Comparison of ENCODE assay signal across 20 cellular contexts in the genomic region with DNA sequence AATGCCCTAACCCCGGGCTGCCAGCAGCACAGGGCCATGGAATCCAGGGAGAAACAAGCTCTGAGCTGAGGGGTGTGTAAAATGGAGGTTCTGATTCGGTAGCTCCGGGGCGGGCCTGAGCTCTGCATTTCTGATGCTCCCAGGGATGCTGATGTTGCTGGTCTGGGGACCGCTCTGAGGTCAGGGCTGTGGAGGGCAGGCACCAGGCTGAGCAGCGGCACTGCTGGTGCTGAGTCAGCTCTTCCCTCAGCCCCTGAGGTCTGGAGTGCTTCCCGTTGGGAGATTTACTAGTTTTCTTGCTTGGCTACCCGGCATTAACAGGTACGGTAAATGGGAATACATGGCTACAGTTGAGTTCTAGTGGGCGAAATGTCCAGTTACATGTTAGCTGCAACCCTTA. TPM values are rescaled to one million over a fixed set of nuclear protein-coding genes. Genes with fewer than 3 reads are reported as not detected.
DNase-seq lines count a peak whose midpoint lies in the region; ATAC-seq and TF ChIP-seq lines count a peak whose summit lies in the region.
"Had no signal": no experiment of that assay in that cellular context is flagged by ENCODE, and none has a peak within 500 bp of the region (broad histone marks: within the 10 kb centered on the region; RNA-seq: fewer than 3 reads in every experiment).

No MANE protein-coding gene starts in this region.

- H3K27ac ChIP-seq in breast epithelium (peak overlapping the region; percentile 60 to 82), vagina (peak overlapping the region; percentile 69), mesendoderm (ENCODE audit: low read depth, low read length) (no peak overlapping the region)
- H3K27ac ChIP-seq: 22Rv1 had no signal

- no peak overlapping the region for H4K8ac ChIP-seq in mesendoderm (ENCODE audit: low read depth, low read length)

- H3K4me1 ChIP-seq in breast epithelium (peaks cover 0 to 3% of the 10 kb centered on the region in 2 donors), vagina (peaks cover 31% of the 10 kb centered on the region), mesendoderm (ENCODE audit: control insufficient read depth, low read depth, low read length) (no peaks in the 10 kb centered on the region)

- POLR2A ChIA-PET in MCF 10A (lab: Yijun Ruan, JAX): interaction anchor here (0.8 kb wide), 2 partner anchors 37 to 1320 kb away, joined by 3 read pairs; no protein-coding TSS in a partner anchor
- POLR2A ChIA-PET in naive thymus-derived CD8-positive, alpha-beta T cell (lab: Charles Lee): no interaction called here

- no peaks in the 10 kb centered on the region for H3K79me1 ChIP-seq in mesendoderm (ENCODE audit: low read length)

- H3K9me3 Mint-ChIP-seq in MCF 10A (ENCODE audit: unreplicated experiment): no peaks in the 10 kb centered on the region
- no peaks in the 10 kb centered on the region for H3K9me3 Mint-ChIP-seq in naive thymus-derived CD8-positive, alpha-beta T cell
- H3K9me3 Mint-ChIP-seq: CD4-positive, CD25-positive, alpha-beta regulatory T cell had no signal

- H2BK5ac ChIP-seq in mesendoderm (ENCODE audit: low read length): no peak overlapping the region

- no peak overlapping the region for H3K4me2 ChIP-seq in mesendoderm (ENCODE audit: low read length)

- H3K4me3 ChIP-seq in breast epithelium (peak overlapping the region in 1 of 3 donors; percentile 51), vagina (peak overlapping the region in 1 of 2 donors; percentile 15), mesendoderm (ENCODE audit: low read length) (no peak overlapping the region)

- ATAC-seq in left lobe of liver (peak; percentile 50), sciatic nerve (peak; percentile 55)
- no peak for ATAC-seq in naive thymus-derived CD8-positive, alpha-beta T cell
- ATAC-seq: activated CD4-positive, alpha-beta T cell treated with anti-CD3 and anti-CD28 coated beads for 36 hours had no signal

- CTCF ChIA-PET in MCF 10A (lab: Yijun Ruan, JAX): interaction anchor here (0.5 to 7.2 kb wide), 5 partner anchors 11 to 1202 kb away, joined by 3 to 74 read pairs (median 4); no protein-coding TSS in a partner anchor

- no peak overlapping the region for H2BK120ac ChIP-seq in mesendoderm (ENCODE audit: low read depth, low read length)

- H3K27me3 ChIP-seq in breast epithelium (no peaks in the 10 kb centered on the region), vagina (no peaks in the 10 kb centered on the region), mesendoderm (ENCODE audit: insufficient read depth, low read length, poor library complexity) (no peaks in the 10 kb centered on the region)

- no peak overlapping the region for H3K27ac Mint-ChIP-seq in MCF 10A (ENCODE audit: low read depth, unreplicated experiment)
- no peak overlapping the region for H3K27ac Mint-ChIP-seq in naive thymus-derived CD8-positive, alpha-beta T cell
- H3K27ac Mint-ChIP-seq: activated CD4-positive, alpha-beta T cell treated with anti-CD3 and anti-CD28 coated beads for 36 hours; activated naive CD8-positive, alpha-beta T cell; CD4-positive, CD25-positive, alpha-beta regulatory T cell had no signal

- intact Hi-C loops in breast epithelium (cut with DNase I; ENCODE audit: low total_unique reads) (no loop called here), MCF 10A (cut with micrococcal nuclease) (no loop called here), sciatic nerve (cut with DNase I) (no loop called here), vagina (cut with DNase I) (no loop called here)

- H3K4me1 Mint-ChIP-seq in MCF 10A (ENCODE audit: insufficient read depth, unreplicated experiment): no peaks in the 10 kb centered on the region
- H3K4me1 Mint-ChIP-seq in naive thymus-derived CD8-positive, alpha-beta T cell: peaks cover 0 to 10% (median 1%) of the 10 kb centered on the region in 4 donors
- H3K4me1 Mint-ChIP-seq: activated CD4-positive, alpha-beta T cell treated with anti-CD3 and anti-CD28 coated beads for 36 hours; CD4-positive, CD25-positive, alpha-beta regulatory T cell had no signal

- no peak overlapping the region for H4K5ac ChIP-seq in mesendoderm (ENCODE audit: low read length)

- H3K9me3 ChIP-seq in breast epithelium (no peaks in the 10 kb centered on the region), vagina (no peaks in the 10 kb centered on the region)

- H2AK5ac ChIP-seq in mesendoderm (ENCODE audit: low read length): no peak overlapping the region

- no CpG with 5 or more reads among the region's 10 CpGs for WGBS in mesendoderm (ENCODE audit: extremely low coverage, insufficient coverage, low lambda C conversion rate)

- no peaks in the 10 kb centered on the region for H3K79me2 ChIP-seq in mesendoderm (ENCODE audit: control insufficient read depth, insufficient read depth, low read length)

- DNase-seq in breast epithelium (ENCODE audit: low spot score in 2 of 2) (no peak), MCF 10A (ENCODE audit: unreplicated experiment) (no peak), left lobe of liver (ENCODE audit: low spot score) (peak; percentile 31), sciatic nerve (ENCODE audit: low spot score) (no peak), vagina (ENCODE audit: extremely low spot score in 2 of 2) (no peak), mesendoderm (no peak), HCEC 1CT (no peak)
- no peak for DNase-seq in naive thymus-derived CD8-positive, alpha-beta T cell
- DNase-seq: activated CD4-positive, alpha-beta T cell treated with anti-CD3 and anti-CD28 coated beads for 36 hours; activated CD8-positive, alpha-beta memory T cell treated with anti-CD3 and anti-CD28 coated beads, Interleukin-2, amount 50 U/mL, for 4 hours; CD4-positive, CD25-positive, alpha-beta regulatory T cell; NCI-H446; retina; stimulated activated CD4-positive, alpha-beta T cell treated with anti-CD3 and anti-CD28 coated beads, Interleukin-4, amount 100 ng/mL, for 4 hours had no signal

- no peak overlapping the region for H3K18ac ChIP-seq in mesendoderm (ENCODE audit: low read length)

- TF ChIP-seq CTCF in breast epithelium (IDR thresholded peaks at IDR 0.05): no peak
- no peak for TF ChIP-seq CTCF in MCF 10A (IDR thresholded peaks at IDR 0.05; ENCODE audit: unreplicated experiment)
- TF ChIP-seq CTCF in vagina (IDR thresholded peaks at IDR 0.05): no peak

- H3K4ac ChIP-seq in mesendoderm (ENCODE audit: low read depth, low read length): no peak overlapping the region

- H3K27me3 Mint-ChIP-seq in MCF 10A (ENCODE audit: insufficient read depth, unreplicated experiment): no peaks in the 10 kb centered on the region
- H3K27me3 Mint-ChIP-seq in naive thymus-derived CD8-positive, alpha-beta T cell: peaks cover 5 to 23% (median 11%) of the 10 kb centered on the region in 5 donors
- H3K27me3 Mint-ChIP-seq: CD4-positive, CD25-positive, alpha-beta regulatory T cell had no signal

- TF ChIP-seq POLR2A in breast epithelium (IDR thresholded peaks at IDR 0.05): no peak
- TF ChIP-seq POLR2A in vagina (IDR thresholded peaks at IDR 0.05): no peak

- H3K4me3 Mint-ChIP-seq in MCF 10A (ENCODE audit: unreplicated experiment): no peak overlapping the region
- peak overlapping the region in 1 of 10 donors; percentile 9 for H3K4me3 Mint-ChIP-seq in naive thymus-derived CD8-positive, alpha-beta T cell
- H3K4me3 Mint-ChIP-seq: activated CD4-positive, alpha-beta T cell treated with anti-CD3 and anti-CD28 coated beads for 36 hours; activated naive CD8-positive, alpha-beta T cell; CD4-positive, CD25-positive, alpha-beta regulatory T cell had no signal

- H3K36me3 Mint-ChIP-seq in MCF 10A (ENCODE audit: insufficient read depth, unreplicated experiment): no peaks in the 10 kb centered on the region
- H3K36me3 Mint-ChIP-seq in naive thymus-derived CD8-positive, alpha-beta T cell: no peaks in the 10 kb centered on the region
- H3K36me3 Mint-ChIP-seq: activated naive CD8-positive, alpha-beta T cell; CD4-positive, CD25-positive, alpha-beta regulatory T cell had no signal

- no peak overlapping the region for H3K9ac ChIP-seq in mesendoderm (ENCODE audit: low read length)

- H3K23ac ChIP-seq in mesendoderm (ENCODE audit: low read length): no peak overlapping the region

- H2BK15ac ChIP-seq in mesendoderm (replicated peaks; ENCODE audit: low read depth): no peak overlapping the region

- H3K56ac ChIP-seq in mesendoderm (ENCODE audit: low read length): no peak overlapping the region

- H3K36me3 ChIP-seq in breast epithelium (no peaks in the 10 kb centered on the region), vagina (no peaks in the 10 kb centered on the region), mesendoderm (ENCODE audit: control insufficient read depth, insufficient read depth, low read length) (no peaks in the 10 kb centered on the region)

- no TSS peak for BruUV-seq in MCF 10A (replicated peaks; lab: Mats Ljungman, UMichigan)

RNA-seq across cellular contexts. Expression of a gene that starts 18.6 kb away (rescaled TPM):
- total RNA-seq in breast epithelium: 1,000 to 10,000 TPM in 1 of 3 donors, 100 to 1,000 TPM in 2; 498 to 1,982 (median 699) TPM
- total RNA-seq in MCF 10A (2022): 303 and 315 TPM in 2 replicates
- 1,478 TPM for total RNA-seq in left lobe of liver
- 731 TPM for total RNA-seq in sciatic nerve
- total RNA-seq in vagina: 1,106 TPM
- 24.4 TPM for polyA plus RNA-seq in mesendoderm (2013, experiment 1 of 2)
- polyA plus RNA-seq in mesendoderm (2013, experiment 2 of 2): 24.4 TPM
- 1 to 10 TPM; 5.3 to 7.8 TPM for total RNA-seq in naive thymus-derived CD8-positive, alpha-beta T cell
- 10 to 100 TPM in 1 of 3 donors, 1 to 10 TPM in 1, under 1 TPM in 1; 0.65 to 10.7 (median 2.9) TPM for polyA plus RNA-seq in naive thymus-derived CD8-positive, alpha-beta T cell

RNA-seq across cellular contexts. Expression of a gene that starts 32.5 kb away (rescaled TPM):
- total RNA-seq in breast epithelium: not detected
- not detected in 2 replicates for total RNA-seq in MCF 10A (2022)
- not detected for total RNA-seq in left lobe of liver
- total RNA-seq in sciatic nerve: not detected
- not detected for total RNA-seq in vagina
- 0.10 TPM for polyA plus RNA-seq in mesendoderm (2013, experiment 1 of 2)
- polyA plus RNA-seq in mesendoderm (2013, experiment 2 of 2): not detected
- not detected for total RNA-seq in naive thymus-derived CD8-positive, alpha-beta T cell
- not detected for polyA plus RNA-seq in naive thymus-derived CD8-positive, alpha-beta T cell
- total RNA-seq: activated CD4-positive, alpha-beta T cell treated with anti-CD3 and anti-CD28 coated beads for 36 hours; CD4-positive, CD25-positive, alpha-beta regulatory T cell; endothelial cell of umbilical vein; glomerular endothelial cell; myocyte; T-helper 2 cell treated with Interferon-gamma antibody and Interleukin-4, amounts not matched to agents 100 ng/mL and 5 ng/mL, for 36 hours had no signal
- polyA plus RNA-seq: CD4-positive, CD25-positive, alpha-beta regulatory T cell; endothelial cell of umbilical vein had no signal

RNA-seq across cellular contexts. Expression of a gene that starts 50.7 kb away (rescaled TPM):
- 1 to 10 TPM in 1 of 3 donors, not detected in 2; 2.3 TPM for total RNA-seq in breast epithelium
- not detected in 2 replicates for total RNA-seq in MCF 10A (2022)
- not detected for total RNA-seq in left lobe of liver
- not detected for total RNA-seq in sciatic nerve
- total RNA-seq in vagina: not detected
- polyA plus RNA-seq in mesendoderm (2013, experiment 1 of 2): not detected
- polyA plus RNA-seq in mesendoderm (2013, experiment 2 of 2): 0.03 TPM
- not detected for total RNA-seq in naive thymus-derived CD8-positive, alpha-beta T cell
- polyA plus RNA-seq in naive thymus-derived CD8-positive, alpha-beta T cell: not detected
- total RNA-seq: activated CD4-positive, alpha-beta T cell treated with anti-CD3 and anti-CD28 coated beads for 36 hours; CD4-positive, CD25-positive, alpha-beta regulatory T cell; endothelial cell of umbilical vein; glomerular endothelial cell; myocyte; T-helper 2 cell treated with Interferon-gamma antibody and Interleukin-4, amounts not matched to agents 100 ng/mL and 5 ng/mL, for 36 hours had no signal
- polyA plus RNA-seq: CD4-positive, CD25-positive, alpha-beta regulatory T cell; endothelial cell of umbilical vein had no signal

Comparison
In these comparisons a context has a peak if more than half of its experiments do, and no peak if none do; other contexts are left out.
1. ATAC-seq: peak in left lobe of liver (single experiment) and sciatic nerve (single experiment); none in naive thymus-derived CD8-positive, alpha-beta T cell (0 of 2).
2. RNA of a gene that starts 18.6 kb away (total RNA-seq): 1,478 TPM in left lobe of liver (single experiment), 1,106 TPM in vagina (single experiment), 731 TPM in sciatic nerve (single experiment), 498 to 1,982 TPM in breast epithelium and 303 to 315 TPM in MCF 10A; 5.3 to 7.8 TPM in naive thymus-derived CD8-positive, alpha-beta T cell; every median in the first group is over 10 times any median in the second.